Comparison of ENCODE assay signal across 14 cellular contexts in genomic region chr7:100085515-100085914, GRCh38.
"Had no signal": no experiment of that assay in that cellular context is flagged by ENCODE, and none has a peak within 500 bp of the region (broad histone marks: within the 10 kb centered on the region; RNA-seq: fewer than 3 reads in every experiment).

No MANE protein-coding gene starts in this region.

- H3K9me3 Mint-ChIP-seq: activated CD4-positive, alpha-beta memory T cell treated with anti-CD3 and anti-CD28 coated beads for 36 hours; activated naive CD4-positive, alpha-beta T cell treated with anti-CD3 and anti-CD28 coated beads, Interleukin-2, amount 50 U/mL, for 24 hours; naive thymus-derived CD8-positive, alpha-beta T cell had no signal

- H3K27me3 Mint-ChIP-seq: activated CD4-positive, alpha-beta memory T cell treated with anti-CD3 and anti-CD28 coated beads for 36 hours; activated CD8-positive, alpha-beta memory T cell treated with anti-CD3 and anti-CD28 coated beads, Interleukin-2, amount 10 ng/mL, durations not matched to agents 7 days and 5 days; activated naive CD4-positive, alpha-beta T cell treated with anti-CD3 and anti-CD28 coated beads, Interleukin-2, amount 50 U/mL, for 24 hours; naive thymus-derived CD8-positive, alpha-beta T cell had no signal

- H3K4me3 Mint-ChIP-seq: activated CD4-positive, alpha-beta memory T cell treated with anti-CD3 and anti-CD28 coated beads for 36 hours; activated CD8-positive, alpha-beta memory T cell treated with anti-CD3 and anti-CD28 coated beads, Interleukin-2, amount 10 ng/mL, durations not matched to agents 7 days and 5 days; activated naive CD4-positive, alpha-beta T cell treated with anti-CD3 and anti-CD28 coated beads, Interleukin-2, amount 50 U/mL, for 24 hours; endodermal cell had no signal

- DNase-seq: activated CD4-positive, alpha-beta memory T cell treated with anti-CD3 and anti-CD28 coated beads for 36 hours; activated CD4-positive, CD25-positive, alpha-beta regulatory T cell treated with anti-CD3 and anti-CD28 coated beads, Interleukin-2, amount 50 U/mL, for 72 hours; activated CD8-positive, alpha-beta memory T cell treated with anti-CD3 and anti-CD28 coated beads, Interleukin-2, amount 10 ng/mL, durations not matched to agents 7 days and 5 days; activated effector memory CD4-positive, alpha-beta T cell treated with Interleukin-2 at 50 U/mL for 16 hours; activated T-cell treated with anti-CD3 and anti-CD28 coated beads, Interleukin-2, amount 50 U/mL, for 1 hour; adrenal gland; dorsolateral prefrontal cortex; endodermal cell; erythroblast; naive thymus-derived CD8-positive, alpha-beta T cell; right cardiac atrium; stomach; T-helper 9 cell had no signal

- H3K27ac Mint-ChIP-seq: activated CD4-positive, alpha-beta memory T cell treated with anti-CD3 and anti-CD28 coated beads for 36 hours; activated CD8-positive, alpha-beta memory T cell treated with anti-CD3 and anti-CD28 coated beads, Interleukin-2, amount 10 ng/mL, durations not matched to agents 7 days and 5 days; endodermal cell had no signal
